8 cellular contexts compared by ENCODE assay signal in the genomic region with DNA sequence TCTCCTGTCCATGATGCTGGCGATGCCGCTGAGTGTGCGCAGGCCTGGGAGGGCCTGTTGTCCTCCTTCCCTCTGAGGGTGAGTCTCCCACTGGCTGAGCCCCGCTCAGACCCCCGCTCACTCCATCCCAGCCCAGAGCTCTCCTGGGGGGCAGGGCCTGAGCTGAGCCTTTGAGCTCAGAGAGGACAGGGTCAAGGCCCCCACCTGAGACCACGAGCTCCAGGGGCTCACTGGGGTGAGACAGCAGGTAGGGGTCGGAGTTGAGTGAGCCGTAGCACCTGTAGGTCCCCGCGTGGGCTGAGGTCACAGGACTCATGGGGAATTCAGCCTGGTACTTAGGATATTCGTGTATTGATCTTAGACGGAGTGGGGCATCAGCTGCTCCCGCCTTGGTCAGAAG. TPM values are rescaled to one million over a fixed set of nuclear protein-coding genes. Genes with fewer than 3 reads are reported as not detected.
"Had no signal": no experiment of that assay in that cellular context is flagged by ENCODE, and none has a peak within 500 bp of the region (broad histone marks: within the 10 kb centered on the region; RNA-seq: fewer than 3 reads in every experiment).

No MANE protein-coding gene starts in this region.

RNA-seq across cellular contexts. Expression of a gene that starts 2.9 kb away (rescaled TPM):
- total RNA-seq: occipital lobe, osteoblast, progenitor cell of endocrine pancreas, renal cortical epithelial cell, smooth muscle cell had no signal
- polyA plus RNA-seq: neural cell, smooth muscle cell had no signal

RNA-seq across cellular contexts. Expression of a gene that starts 21.0 kb away (rescaled TPM):
- total RNA-seq: osteoblast, progenitor cell of endocrine pancreas, renal cortical epithelial cell, smooth muscle cell had no signal
- polyA plus RNA-seq: naive thymus-derived CD4-positive, alpha-beta T cell; neural cell; smooth muscle cell had no signal

RNA-seq across cellular contexts. Expression of a gene that starts 34.9 kb away (rescaled TPM):
- total RNA-seq: progenitor cell of endocrine pancreas, renal cortical epithelial cell, smooth muscle cell, temporal lobe had no signal
- polyA plus RNA-seq: neural cell, smooth muscle cell had no signal

RNA-seq across cellular contexts. Expression of a gene that starts 35.5 kb away (rescaled TPM):
- total RNA-seq: occipital lobe, osteoblast, progenitor cell of endocrine pancreas, renal cortical epithelial cell, smooth muscle cell had no signal
- polyA plus RNA-seq: neural cell, smooth muscle cell had no signal

RNA-seq across cellular contexts. Expression of a gene that starts 55.2 kb away (rescaled TPM):
- total RNA-seq: occipital lobe, osteoblast, renal cortical epithelial cell, smooth muscle cell, temporal lobe had no signal
- polyA plus RNA-seq: neural cell had no signal
